ENCODE assay signal across 24 cellular contexts in genomic region chr11:33403344-33403743, GRCh38. TPM values are rescaled to one million over a fixed set of nuclear protein-coding genes. Genes with fewer than 3 reads are reported as not detected.
"Had no signal": no experiment of that assay in that cellular context is flagged by ENCODE, and none has a peak within 500 bp of the region (broad histone marks: within the 10 kb centered on the region; RNA-seq: fewer than 3 reads in every experiment).

No MANE protein-coding gene starts in this region.

- H3K4me1 ChIP-seq: breast epithelium had no signal

- DNase-seq: activated CD4-positive, alpha-beta memory T cell treated with anti-CD3 and anti-CD28 coated beads for 36 hours; activated CD4-positive, alpha-beta T cell treated with anti-CD3 and anti-CD28 coated beads, Interleukin-2, amount 10 ng/mL, durations not matched to agents 7 days and 5 days; activated CD4-positive, CD25-positive, alpha-beta regulatory T cell; activated CD8-positive, alpha-beta memory T cell treated with anti-CD3 and anti-CD28 coated beads for 24 hours; activated effector memory CD4-positive, alpha-beta T cell treated with anti-CD3 and anti-CD28 coated beads, Interleukin-2, amount 50 U/mL, for 16 hours; activated naive CD4-positive, alpha-beta T cell treated with Interleukin-2 at 50 U/mL for 16 hours; activated naive CD8-positive, alpha-beta T cell treated with anti-CD3 and anti-CD28 coated beads, Interleukin-2, amount 50 U/mL, for 24 hours; activated T-cell treated with anti-CD3 and anti-CD28 coated beads, Interleukin-2, amount 50 U/mL, for 4 hours; amygdala; caudate nucleus; Karpas-422; MM.1S; NCI-H1105; NCI-H1436 treated with DMSO at 0.1 percent for 48 hours; NCI-H187; NCI-H2081; NCI-H446; NCI-H524; PC-3; SHP77 treated with DMSO at 0.1 percent for 48 hours; T-helper 17 cell; T-helper 9 cell had no signal

- H3K4me3 Mint-ChIP-seq: activated CD4-positive, alpha-beta memory T cell treated with anti-CD3 and anti-CD28 coated beads for 36 hours; activated CD4-positive, alpha-beta T cell treated with anti-CD3 and anti-CD28 coated beads, Interleukin-2, amount 10 ng/mL, durations not matched to agents 7 days and 5 days; activated naive CD8-positive, alpha-beta T cell treated with anti-CD3 and anti-CD28 coated beads, Interleukin-2, amount 50 U/mL, for 24 hours; activated T-cell treated with anti-CD3 and anti-CD28 coated beads, Interleukin-2, amount 50 U/mL, for 4 hours; T-helper 17 cell had no signal

- ATAC-seq: activated naive CD4-positive, alpha-beta T cell treated with anti-CD3 and anti-CD28 coated beads, Interleukin-2, amount 50 U/mL, for 72 hours; activated naive CD8-positive, alpha-beta T cell treated with anti-CD3 and anti-CD28 coated beads, Interleukin-2, amount 50 U/mL, for 24 hours; activated T-cell treated with anti-CD3 and anti-CD28 coated beads, Interleukin-2, amount 50 U/mL, for 4 hours; PC-3; T-helper 17 cell had no signal

- H3K27me3 ChIP-seq: breast epithelium had no signal

- H3K27ac Mint-ChIP-seq: activated CD4-positive, alpha-beta memory T cell treated with anti-CD3 and anti-CD28 coated beads for 36 hours; activated CD4-positive, alpha-beta T cell treated with anti-CD3 and anti-CD28 coated beads, Interleukin-2, amount 10 ng/mL, durations not matched to agents 7 days and 5 days; activated naive CD4-positive, alpha-beta T cell treated with anti-CD3 and anti-CD28 coated beads, Interleukin-2, amount 50 U/mL, for 72 hours; activated naive CD8-positive, alpha-beta T cell treated with anti-CD3 and anti-CD28 coated beads, Interleukin-2, amount 50 U/mL, for 24 hours; T-helper 17 cell had no signal

- H3K4me3 ChIP-seq: breast epithelium had no signal

- H3K9me3 ChIP-seq: breast epithelium had no signal

- H3K9me3 Mint-ChIP-seq: activated CD4-positive, alpha-beta memory T cell treated with anti-CD3 and anti-CD28 coated beads for 36 hours; activated CD4-positive, alpha-beta T cell treated with anti-CD3 and anti-CD28 coated beads, Interleukin-2, amount 10 ng/mL, durations not matched to agents 7 days and 5 days; activated naive CD4-positive, alpha-beta T cell treated with anti-CD3 and anti-CD28 coated beads, Interleukin-2, amount 50 U/mL, for 72 hours; activated naive CD8-positive, alpha-beta T cell treated with anti-CD3 and anti-CD28 coated beads, Interleukin-2, amount 50 U/mL, for 24 hours; activated T-cell treated with anti-CD3 and anti-CD28 coated beads, Interleukin-2, amount 50 U/mL, for 4 hours had no signal

- H3K36me3 ChIP-seq: breast epithelium had no signal

- H3K27me3 Mint-ChIP-seq: activated CD4-positive, alpha-beta T cell treated with anti-CD3 and anti-CD28 coated beads, Interleukin-2, amount 10 ng/mL, durations not matched to agents 7 days and 5 days had no signal

- H3K36me3 Mint-ChIP-seq: activated CD4-positive, alpha-beta memory T cell treated with anti-CD3 and anti-CD28 coated beads for 36 hours; activated naive CD4-positive, alpha-beta T cell treated with anti-CD3 and anti-CD28 coated beads, Interleukin-2, amount 50 U/mL, for 72 hours had no signal

- H3K4me1 Mint-ChIP-seq: activated CD4-positive, alpha-beta T cell treated with anti-CD3 and anti-CD28 coated beads, Interleukin-2, amount 10 ng/mL, durations not matched to agents 7 days and 5 days; activated naive CD8-positive, alpha-beta T cell treated with anti-CD3 and anti-CD28 coated beads, Interleukin-2, amount 50 U/mL, for 24 hours had no signal

- H3K27ac ChIP-seq: breast epithelium had no signal

RNA-seq across cellular contexts. Expression of gene KIAA1549L, which starts 27.4 kb away (rescaled TPM):
- total RNA-seq: activated CD4-positive, alpha-beta memory T cell treated with anti-CD3 and anti-CD28 coated beads for 36 hours; activated CD4-positive, alpha-beta T cell treated with anti-CD3 and anti-CD28 coated beads, Interleukin-2, amount 10 ng/mL, durations not matched to agents 7 days and 5 days; activated naive CD4-positive, alpha-beta T cell treated with anti-CD3 and anti-CD28 coated beads, Interleukin-2, amount 50 U/mL, for 72 hours; activated T-cell treated with anti-CD3 and anti-CD28 coated beads, Interleukin-2, amount 50 U/mL, for 4 hours; T-helper 17 cell had no signal
